27 cellular contexts compared by ENCODE assay signal in the genomic region with DNA sequence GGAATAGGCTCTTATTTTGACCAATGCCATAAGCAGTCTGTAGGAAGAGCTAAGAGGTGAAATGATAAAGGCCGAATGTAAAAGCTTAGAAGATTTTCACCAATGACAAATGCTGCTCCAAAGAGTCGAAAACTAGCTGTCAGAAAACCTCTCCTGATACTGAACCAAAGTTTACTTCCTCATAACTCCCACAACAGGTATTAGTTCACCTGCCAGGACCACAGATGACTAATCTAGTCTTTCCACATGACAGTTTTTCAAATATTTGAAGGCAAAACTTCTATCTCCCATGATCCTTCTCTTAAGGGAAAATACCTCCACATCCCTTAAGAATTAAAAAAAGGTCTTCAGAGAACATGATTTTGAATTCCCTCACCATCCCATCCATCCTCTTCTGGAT.
"Had no signal": no experiment of that assay in that cellular context is flagged by ENCODE, and none has a peak within 500 bp of the region (broad histone marks: within the 10 kb centered on the region; RNA-seq: fewer than 3 reads in every experiment).

No MANE protein-coding gene starts in this region.

- H3K4me3 Mint-ChIP-seq: activated CD8-positive, alpha-beta T cell treated with anti-CD3 and anti-CD28 coated beads for 36 hours; activated naive CD4-positive, alpha-beta T cell treated with anti-CD3 and anti-CD28 coated beads, Interleukin-2, amount 10 ng/mL, durations not matched to agents 7 days and 5 days; activated naive CD8-positive, alpha-beta T cell treated with anti-CD3 and anti-CD28 coated beads for 36 hours; activated T-cell treated with anti-CD3 and anti-CD28 coated beads, Interleukin-2, amount 50 U/mL, for 72 hours; T-helper 1 cell treated with Interleukin-12 subunit alpha and Interleukin-12 subunit beta and Interleukin-4 antibody, amounts not matched to agents 30 μg/mL and 1 μg/mL, for 36 hours had no signal

- H3K27ac ChIP-seq: breast epithelium, Peyer's patch, RWPE1 had no signal

- H3K4me1 Mint-ChIP-seq: activated naive CD4-positive, alpha-beta T cell treated with anti-CD3 and anti-CD28 coated beads, Interleukin-2, amount 10 ng/mL, durations not matched to agents 7 days and 5 days; activated naive CD8-positive, alpha-beta T cell treated with anti-CD3 and anti-CD28 coated beads for 36 hours had no signal

- H3K9me3 ChIP-seq: breast epithelium, Peyer's patch had no signal

- ATAC-seq: activated CD4-positive, CD25-positive, alpha-beta regulatory T cell treated with anti-CD3 and anti-CD28 coated beads, Interleukin-2, amount 50 U/mL, for 24 hours; activated CD8-positive, alpha-beta T cell treated with anti-CD3 and anti-CD28 coated beads for 36 hours; activated T-cell treated with anti-CD3 and anti-CD28 coated beads, Interleukin-2, amount 50 U/mL, for 72 hours had no signal

- H3K9me3 Mint-ChIP-seq: activated naive CD4-positive, alpha-beta T cell treated with anti-CD3 and anti-CD28 coated beads, Interleukin-2, amount 10 ng/mL, durations not matched to agents 7 days and 5 days; activated T-cell treated with anti-CD3 and anti-CD28 coated beads, Interleukin-2, amount 50 U/mL, for 72 hours; activated T-helper 2 cell treated with anti-CD3 and anti-CD28 coated beads, Interferon-gamma antibody, Interleukin-2, Interleukin-4, amounts not matched to agents 10 μg/mL and 5 μg/mL and 100 μg/mL, durations not matched to agents 14 hours and 24 hours and 36 hours; T-helper 1 cell treated with Interleukin-12 subunit alpha and Interleukin-12 subunit beta and Interleukin-4 antibody, amounts not matched to agents 30 μg/mL and 1 μg/mL, for 36 hours had no signal

- H3K27ac Mint-ChIP-seq: activated CD8-positive, alpha-beta T cell treated with anti-CD3 and anti-CD28 coated beads for 36 hours; activated naive CD4-positive, alpha-beta T cell treated with anti-CD3 and anti-CD28 coated beads, Interleukin-2, amount 10 ng/mL, durations not matched to agents 7 days and 5 days; activated naive CD8-positive, alpha-beta T cell treated with anti-CD3 and anti-CD28 coated beads for 36 hours; activated T-cell treated with anti-CD3 and anti-CD28 coated beads, Interleukin-2, amount 50 U/mL, for 72 hours; activated T-helper 2 cell treated with anti-CD3 and anti-CD28 coated beads, Interferon-gamma antibody, Interleukin-2, Interleukin-4, amounts not matched to agents 10 μg/mL and 5 μg/mL and 100 μg/mL, durations not matched to agents 14 hours and 24 hours and 36 hours; T-helper 1 cell treated with Interleukin-12 subunit alpha and Interleukin-12 subunit beta and Interleukin-4 antibody, amounts not matched to agents 30 μg/mL and 1 μg/mL, for 36 hours had no signal

- H3K36me3 ChIP-seq: breast epithelium, Peyer's patch had no signal

- H3K4me1 ChIP-seq: breast epithelium, Peyer's patch had no signal

- H3K27me3 ChIP-seq: breast epithelium, Peyer's patch had no signal

- H3K4me3 ChIP-seq: breast epithelium, Peyer's patch had no signal

- H3K36me3 Mint-ChIP-seq: activated naive CD4-positive, alpha-beta T cell treated with anti-CD3 and anti-CD28 coated beads, Interleukin-2, amount 10 ng/mL, durations not matched to agents 7 days and 5 days; activated naive CD8-positive, alpha-beta T cell treated with anti-CD3 and anti-CD28 coated beads for 36 hours had no signal

- H3K27me3 Mint-ChIP-seq: activated CD8-positive, alpha-beta T cell treated with anti-CD3 and anti-CD28 coated beads for 36 hours; activated naive CD4-positive, alpha-beta T cell treated with anti-CD3 and anti-CD28 coated beads, Interleukin-2, amount 10 ng/mL, durations not matched to agents 7 days and 5 days; activated naive CD8-positive, alpha-beta T cell treated with anti-CD3 and anti-CD28 coated beads for 36 hours had no signal

- DNase-seq: activated CD4-positive, alpha-beta T cell treated with anti-CD3 and anti-CD28 coated beads for 4 hours; activated CD8-positive, alpha-beta memory T cell treated with anti-CD3 and anti-CD28 coated beads, Interleukin-2, amount 50 U/mL, for 4 hours; activated CD8-positive, alpha-beta T cell treated with anti-CD3 and anti-CD28 coated beads for 36 hours; activated gamma-delta T cell treated with Interleukin-2 at 50 U/mL for 16 hours; activated naive CD4-positive, alpha-beta T cell treated with anti-CD3 and anti-CD28 coated beads, Interleukin-2, amount 10 ng/mL, durations not matched to agents 7 days and 5 days; activated naive CD8-positive, alpha-beta T cell treated with anti-CD3 and anti-CD28 coated beads for 36 hours; activated T-cell treated with anti-CD3 and anti-CD28 coated beads, Interleukin-2, amount 50 U/mL, for 72 hours; anterior cingulate cortex; central memory CD4-positive, alpha-beta T cell; KG1; NCI-H1092 treated with DMSO at 0.1 percent for 48 hours; NCI-H1417 treated with DMSO at 0.1 percent for 48 hours; NCI-H1694; NCI-H2029; NCI-H2107; NCI-H2171 treated with DMSO at 0.1 percent for 48 hours; NCI-H526; NCI-H774; NK-92 treated with Interleukin-12 subunit alpha and Interleukin-12 subunit beta, amount 100 ng/mL, for 24 hours; OCI-M1; Peyer's patch; SHP77 treated with DMSO at 0.1 percent for 48 hours had no signal
